Comparison of ENCODE assay signal across 12 cellular contexts in the genomic region with DNA sequence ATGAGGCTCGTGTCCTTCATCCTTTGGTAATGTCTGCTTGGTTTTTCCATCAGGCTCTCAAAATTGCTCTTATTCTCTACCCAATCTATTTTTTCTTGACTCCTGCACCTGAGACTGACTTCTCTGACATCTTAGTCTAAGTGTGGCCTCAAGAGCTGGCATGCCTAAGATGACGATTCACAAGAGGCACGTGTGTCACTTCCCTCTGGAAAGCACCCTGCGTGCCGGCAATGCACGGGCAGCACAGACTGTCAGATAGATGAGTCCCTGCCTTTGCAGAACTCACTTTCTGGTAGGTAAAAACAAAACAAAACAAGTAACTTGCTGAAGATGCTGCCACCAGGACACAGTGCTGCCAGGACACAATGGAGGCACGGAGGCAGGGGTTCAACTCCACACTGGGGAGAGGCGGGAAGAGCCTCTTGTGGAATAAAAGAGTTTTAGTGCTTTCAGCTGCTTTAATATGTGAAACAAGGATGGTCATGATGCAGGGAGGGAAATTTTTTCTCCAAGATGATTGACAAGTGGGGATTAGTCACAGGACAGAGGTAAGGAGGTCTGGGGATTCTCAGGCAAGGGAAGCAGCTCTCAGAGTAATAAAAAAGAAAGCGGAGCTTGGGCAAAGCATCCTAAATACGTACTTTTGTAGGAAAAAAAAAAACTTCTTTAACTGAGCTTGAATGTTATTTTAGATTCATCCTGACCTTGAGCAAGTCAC.
DNase-seq lines count a peak whose midpoint lies in the region; ATAC-seq, FAIRE-seq and TF ChIP-seq lines count a peak whose summit lies in the region.
"Had no signal": no experiment of that assay in that cellular context is flagged by ENCODE, and none has a peak within 500 bp of the region (broad histone marks: within the 10 kb centered on the region; RNA-seq: fewer than 3 reads in every experiment).

No MANE protein-coding gene starts in this region.

- ATAC-seq in GM18873 (IDR thresholded peaks at IDR 0.05; ENCODE audit: low FRiP score, unreplicated experiment) (peak; percentile 100), HG02623 (IDR thresholded peaks at IDR 0.05; ENCODE audit: unreplicated experiment) (peak; percentile 98), HG03558 (IDR thresholded peaks at IDR 0.05; ENCODE audit: extremely low read depth, unreplicated experiment) (peak; percentile 98)

- no peak for TF ChIP-seq CTCF in D721Med (IDR thresholded peaks at IDR 0.05; ENCODE audit: insufficient read depth, missing control alignments)

- H3K27ac ChIP-seq in substantia nigra (ENCODE audit: low read depth, low read length, poor library complexity, severe bottlenecking): no peak overlapping the region

- peak; percentile 67 for FAIRE-seq in D721Med (lab: Jason Lieb, UNC)
- FAIRE-seq: astrocyte had no signal

- DNase-seq in D721Med (ENCODE audit: insufficient read length, low spot score): no peak
- DNase-seq in NCI-H2196 (lab: John Stamatoyannopoulos, UW; ENCODE audit: unreplicated experiment): no peak
- DNase-seq in substantia nigra (lab: John Stamatoyannopoulos, UW): no peak
- no peak for DNase-seq in HK-2 (ENCODE audit: unreplicated experiment)
- no peak for DNase-seq in DMS79 (lab: John Stamatoyannopoulos, UW)
- DNase-seq: C1 segment of cervical spinal cord, foreskin fibroblast, MV-4-11 had no signal
